7 cellular contexts compared by ENCODE assay signal in genomic region chr10:22681783-22682183, GRCh38. TPM values are rescaled to one million over a fixed set of nuclear protein-coding genes. Genes with fewer than 3 reads are reported as not detected.
A peak's percentile ranks its signal among the peaks of the same experiment; 100 is the strongest.
DNase-seq lines count a peak whose midpoint lies in the region; ATAC-seq, FAIRE-seq and TF ChIP-seq lines count a peak whose summit lies in the region.

No MANE protein-coding gene starts in this region.

- peak overlapping the region in 2 of 4 donors; percentile 28 to 44 for H3K27ac ChIP-seq in pancreas
- H3K27ac ChIP-seq in ascending aorta = no peak overlapping the region

- DNase-seq in bronchial epithelial cell (ENCODE audit: low read depth) (peak; percentile 85), pancreas (peak in 3 of 6 donors; percentile 13 to 34 (median 31)), COR-L47 (lab: John Stamatoyannopoulos, UW) (no peak), ascending aorta (ENCODE audit: low spot score in 2 of 2) (no peak), NCI-H748 (lab: John Stamatoyannopoulos, UW; ENCODE audit: unreplicated experiment) (no peak)

- TF ChIP-seq CTCF in bronchial epithelial cell (IDR thresholded peaks at IDR 0.05; ENCODE audit: insufficient read depth, low read length, severe bottlenecking) = no peak
- TF ChIP-seq CTCF in pancreas (IDR thresholded peaks at IDR 0.05) = no peak
- TF ChIP-seq CTCF in ascending aorta (IDR thresholded peaks at IDR 0.05) = no peak

- no peaks in the 10 kb centered on the region for H3K9me3 ChIP-seq in pancreas
- no peaks in the 10 kb centered on the region for H3K9me3 ChIP-seq in ascending aorta

- ATAC-seq in HG03442 (IDR thresholded peaks at IDR 0.05; ENCODE audit: unreplicated experiment) (peak; percentile 25), SK-N-SH treated with all-trans-retinoic acid at 6 μM for 48 hours (peak; percentile 70), pancreas (peak; percentile 83 to 86 (median 85))

- intact Hi-C loops in pancreas (cut with DNase I) (no loop called here), ascending aorta (cut with DNase I) (no loop called here)

- 68 to 74% methylated on average over 4 of the region's 4 CpGs for WGBS in pancreas, 2 donors

- H3K36me3 ChIP-seq in bronchial epithelial cell (ENCODE audit: control insufficient read depth, insufficient read depth, low read length) = no peaks in the 10 kb centered on the region
- no peaks in the 10 kb centered on the region for H3K36me3 ChIP-seq in pancreas
- H3K36me3 ChIP-seq in ascending aorta = no peaks in the 10 kb centered on the region

- H3K4me3 ChIP-seq in bronchial epithelial cell (ENCODE audit: low read depth, low read length) = no peak overlapping the region
- no peak overlapping the region for H3K4me3 ChIP-seq in pancreas
- no peak overlapping the region for H3K4me3 ChIP-seq in ascending aorta

- no peak for FAIRE-seq in bronchial epithelial cell (lab: Jason Lieb, UNC)
- FAIRE-seq in pancreas (lab: Jason Lieb, UNC) = no peak

- H3K4me1 ChIP-seq in pancreas = peaks cover 12 to 28% (median 15%) of the 10 kb centered on the region in 3 donors
- peaks cover 0 to 41% of the 10 kb centered on the region in 2 donors for H3K4me1 ChIP-seq in ascending aorta

- no peaks in the 10 kb centered on the region for H3K27me3 ChIP-seq in bronchial epithelial cell (ENCODE audit: control insufficient read depth, insufficient read depth, low read length)
- H3K27me3 ChIP-seq in pancreas = no peaks in the 10 kb centered on the region
- H3K27me3 ChIP-seq in ascending aorta = no peaks in the 10 kb centered on the region

TF ChIP-seq in SK-N-SH treated with all-trans-retinoic acid at 6 μM for 48 hours, 23 proteins besides CTCF, POLR2A, EP300 and RAD21:
- TF ChIP-seq, protein P1, sequence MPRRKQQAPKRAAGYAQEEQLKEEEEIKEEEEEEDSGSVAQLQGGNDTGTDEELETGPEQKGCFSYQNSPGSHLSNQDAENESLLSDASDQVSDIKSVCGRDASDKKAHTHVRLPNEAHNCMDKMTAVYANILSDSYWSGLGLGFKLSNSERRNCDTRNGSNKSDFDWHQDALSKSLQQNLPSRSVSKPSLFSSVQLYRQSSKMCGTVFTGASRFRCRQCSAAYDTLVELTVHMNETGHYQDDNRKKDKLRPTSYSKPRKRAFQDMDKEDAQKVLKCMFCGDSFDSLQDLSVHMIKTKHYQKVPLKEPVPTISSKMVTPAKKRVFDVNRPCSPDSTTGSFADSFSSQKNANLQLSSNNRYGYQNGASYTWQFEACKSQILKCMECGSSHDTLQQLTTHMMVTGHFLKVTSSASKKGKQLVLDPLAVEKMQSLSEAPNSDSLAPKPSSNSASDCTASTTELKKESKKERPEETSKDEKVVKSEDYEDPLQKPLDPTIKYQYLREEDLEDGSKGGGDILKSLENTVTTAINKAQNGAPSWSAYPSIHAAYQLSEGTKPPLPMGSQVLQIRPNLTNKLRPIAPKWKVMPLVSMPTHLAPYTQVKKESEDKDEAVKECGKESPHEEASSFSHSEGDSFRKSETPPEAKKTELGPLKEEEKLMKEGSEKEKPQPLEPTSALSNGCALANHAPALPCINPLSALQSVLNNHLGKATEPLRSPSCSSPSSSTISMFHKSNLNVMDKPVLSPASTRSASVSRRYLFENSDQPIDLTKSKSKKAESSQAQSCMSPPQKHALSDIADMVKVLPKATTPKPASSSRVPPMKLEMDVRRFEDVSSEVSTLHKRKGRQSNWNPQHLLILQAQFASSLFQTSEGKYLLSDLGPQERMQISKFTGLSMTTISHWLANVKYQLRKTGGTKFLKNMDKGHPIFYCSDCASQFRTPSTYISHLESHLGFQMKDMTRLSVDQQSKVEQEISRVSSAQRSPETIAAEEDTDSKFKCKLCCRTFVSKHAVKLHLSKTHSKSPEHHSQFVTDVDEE (CRISPR knock-in tag; IDR thresholded peaks at IDR 0.05) = no peak
- TF ChIP-seq, protein P2, sequence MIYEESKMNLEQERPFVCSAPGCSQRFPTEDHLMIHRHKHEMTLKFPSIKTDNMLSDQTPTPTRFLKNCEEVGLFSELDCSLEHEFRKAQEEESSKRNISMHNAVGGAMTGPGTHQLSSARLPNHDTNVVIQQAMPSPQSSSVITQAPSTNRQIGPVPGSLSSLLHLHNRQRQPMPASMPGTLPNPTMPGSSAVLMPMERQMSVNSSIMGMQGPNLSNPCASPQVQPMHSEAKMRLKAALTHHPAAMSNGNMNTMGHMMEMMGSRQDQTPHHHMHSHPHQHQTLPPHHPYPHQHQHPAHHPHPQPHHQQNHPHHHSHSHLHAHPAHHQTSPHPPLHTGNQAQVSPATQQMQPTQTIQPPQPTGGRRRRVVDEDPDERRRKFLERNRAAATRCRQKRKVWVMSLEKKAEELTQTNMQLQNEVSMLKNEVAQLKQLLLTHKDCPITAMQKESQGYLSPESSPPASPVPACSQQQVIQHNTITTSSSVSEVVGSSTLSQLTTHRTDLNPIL (CRISPR knock-in tag; IDR thresholded peaks at IDR 0.05; ENCODE audit: low read depth) = no peak
- no peak for TF ChIP-seq ZC3H10 (CRISPR knock-in tag; IDR thresholded peaks at IDR 0.05)
- no peak for TF ChIP-seq POU6F1 (CRISPR knock-in tag; IDR thresholded peaks at IDR 0.05; ENCODE audit: borderline replicate concordance, low read depth)

RNA-seq across cellular contexts. Expression of gene PIP4K2A, which starts 32.6 kb away (rescaled TPM):
- total RNA-seq in bronchial epithelial cell (17.9 and 24.5 TPM in 2 replicates), pancreas (10 to 100 TPM in 2 of 6 donors, 1 to 10 TPM in 4; 5.6 to 17.8 (median 7.9) TPM), ascending aorta (34.9 TPM)
- 1 to 10 TPM; 3.6 to 4.3 TPM for polyA plus RNA-seq in pancreas

Comparison
In these comparisons a context has a peak if more than half of its experiments do, and no peak if none do; other contexts are left out.
1. ATAC-seq: peak in every context shown above with its lines; median percentile 85 in pancreas; 70 in SK-N-SH treated with all-trans-retinoic acid at 6 μM for 48 hours; 25 in HG03442.